20 cellular contexts compared by ENCODE assay signal in genomic region chr3:168820748-168821445, GRCh38.
"Had no signal": no experiment of that assay in that cellular context is flagged by ENCODE, and none has a peak within 500 bp of the region (broad histone marks: within the 10 kb centered on the region; RNA-seq: fewer than 3 reads in every experiment).

No MANE protein-coding gene starts in this region.

- H3K9me3 ChIP-seq: left lung, stomach, suprapubic skin, tibial nerve had no signal

- ATAC-seq: left lung; sciatic nerve; stimulated activated memory B cell treated with anti-CD40 and anti-IgM and Interleukin-4, amounts not matched to agents 10 μg/mL and 1 μg/mL and 100 μg/mL, for 72 hours had no signal

- H3K4me3 ChIP-seq: coronary artery, left lung, lung, stomach, suprapubic skin, tibial nerve had no signal

- DNase-seq: activated CD4-positive, alpha-beta memory T cell treated with anti-CD3 and anti-CD28 coated beads for 36 hours; activated CD4-positive, alpha-beta T cell treated with anti-CD3 and anti-CD28 coated beads for 48 hours; activated naive CD4-positive, alpha-beta T cell treated with Interleukin-2 at 50 U/mL for 16 hours; activated naive CD8-positive, alpha-beta T cell treated with anti-CD3 and anti-CD28 coated beads for 36 hours; activated T-cell treated with anti-CD3 and anti-CD28 coated beads, Interleukin-2, amount 50 U/mL, for 48 hours; cerebellar nuclear complex; foreskin fibroblast; kidney; left lung; naive B cell; small intestine; stimulated activated CD4-positive, alpha-beta T cell treated with anti-CD3 and anti-CD28 coated beads, Interleukin-2, amount 100 ng/mL, for 24 hours; stomach had no signal

- H3K27ac ChIP-seq: coronary artery, epithelial cell of prostate, left lung, stomach, suprapubic skin, tibial nerve had no signal

- H3K4me1 ChIP-seq: left lung, stomach, suprapubic skin, tibial nerve had no signal

- H3K27me3 ChIP-seq: left lung, stomach, suprapubic skin, tibial nerve had no signal

- H3K36me3 ChIP-seq: left lung, stomach, suprapubic skin, tibial nerve had no signal
